In genomic region chr19:2048104-2048958, GRCh38 we compare ENCODE assay signal across 9 cellular contexts. TPM values are rescaled to one million over a fixed set of nuclear protein-coding genes. Genes with fewer than 3 reads are reported as not detected.
DNase-seq lines count a peak whose midpoint lies in the region; ATAC-seq and TF ChIP-seq lines count a peak whose summit lies in the region.
"Had no signal": no experiment of that assay in that cellular context is flagged by ENCODE, and none has a peak within 500 bp of the region (broad histone marks: within the 10 kb centered on the region; RNA-seq: fewer than 3 reads in every experiment).

No MANE protein-coding gene starts in this region.

- H3K27ac ChIP-seq in angular gyrus (ENCODE audit: low read depth, low read length) (peak overlapping the region; percentile 96), layer of hippocampus (ENCODE audit: low read depth, low read length) (peak overlapping the region; percentile 95), substantia nigra (ENCODE audit: low read depth, low read length, poor library complexity, severe bottlenecking) (peak overlapping the region; percentile 96)

- ATAC-seq in GM19035 (IDR thresholded peaks at IDR 0.05; ENCODE audit: unreplicated experiment) (no peak), omental fat pad (ENCODE audit: low FRiP score) (no peak)

- TF ChIP-seq CTCF in omental fat pad (IDR thresholded peaks at IDR 0.05) = no peak

- no peak overlapping the region for H3K27ac Mint-ChIP-seq in T-helper 1 cell treated with Interleukin-12 subunit alpha and Interleukin-12 subunit beta and Interleukin-4 antibody, amounts not matched to agents 30 μg/mL and 1 μg/mL, for 36 hours

- H3K4me3 Mint-ChIP-seq in T-helper 1 cell treated with Interleukin-12 subunit alpha and Interleukin-12 subunit beta and Interleukin-4 antibody, amounts not matched to agents 30 μg/mL and 1 μg/mL, for 36 hours = peak overlapping the region; percentile 84

- peaks cover 16% of the 10 kb centered on the region for H3K4me1 Mint-ChIP-seq in T-helper 1 cell treated with Interleukin-12 subunit alpha and Interleukin-12 subunit beta and Interleukin-4 antibody, amounts not matched to agents 30 μg/mL and 1 μg/mL, for 36 hours (ENCODE audit: low read depth)

- DNase-seq in T-helper 1 cell (no peak), substantia nigra (lab: John Stamatoyannopoulos, UW) (peak in 1 of 49 donors; percentile 85), SIG-M5 (lab: John Stamatoyannopoulos, UW) (no peak), omental fat pad (ENCODE audit: low spot score) (no peak)
- DNase-seq: activated CD4-positive, alpha-beta T cell treated with anti-CD3 and anti-CD28 coated beads for 1 hour had no signal

- peaks cover 2% of the 10 kb centered on the region for H3K36me3 Mint-ChIP-seq in T-helper 1 cell treated with Interleukin-12 subunit alpha and Interleukin-12 subunit beta and Interleukin-4 antibody, amounts not matched to agents 30 μg/mL and 1 μg/mL, for 36 hours (ENCODE audit: low read depth)

- H3K27me3 Mint-ChIP-seq in T-helper 1 cell treated with Interleukin-12 subunit alpha and Interleukin-12 subunit beta and Interleukin-4 antibody, amounts not matched to agents 30 μg/mL and 1 μg/mL, for 36 hours (ENCODE audit: low read depth) = no peaks in the 10 kb centered on the region

- H3K9me3 Mint-ChIP-seq in T-helper 1 cell treated with Interleukin-12 subunit alpha and Interleukin-12 subunit beta and Interleukin-4 antibody, amounts not matched to agents 30 μg/mL and 1 μg/mL, for 36 hours = no peaks in the 10 kb centered on the region

- no peaks in the 10 kb centered on the region for H3K27me3 ChIP-seq in layer of hippocampus (ENCODE audit: control insufficient read depth, insufficient read depth, low read length)

RNA-seq across cellular contexts. Expression of gene MKNK2, which starts 2.7 kb away (rescaled TPM):
- 100 to 1,000 TPM; 133 to 232 (median 178) TPM for total RNA-seq in omental fat pad

RNA-seq across cellular contexts. Expression of gene BTBD2, which starts 32.8 kb away (rescaled TPM):
- 10 to 100 TPM; 37.1 to 58.3 (median 52.8) TPM for total RNA-seq in omental fat pad

RNA-seq across cellular contexts. Expression of gene MOB3A, which starts 47.8 kb away (rescaled TPM):
- total RNA-seq in omental fat pad = 10 to 100 TPM; 29.7 to 51.7 (median 44.8) TPM

RNA-seq across cellular contexts. Expression of gene IZUMO4, which starts 48.4 kb away (rescaled TPM):
- total RNA-seq in omental fat pad = 1 to 10 TPM; 3.7 to 5.5 (median 4.6) TPM
